Comparison of ENCODE assay signal across 15 cellular contexts in genomic region chr3:119831022-119831421, GRCh38. TPM values are rescaled to one million over a fixed set of nuclear protein-coding genes. Genes with fewer than 3 reads are reported as not detected.
DNase-seq lines count a peak whose midpoint lies in the region; ATAC-seq and TF ChIP-seq lines count a peak whose summit lies in the region.
"Had no signal": no experiment of that assay in that cellular context is flagged by ENCODE, and none has a peak within 500 bp of the region (broad histone marks: within the 10 kb centered on the region; RNA-seq: fewer than 3 reads in every experiment).

No MANE protein-coding gene starts in this region.

- H2AFZ ChIP-seq in IMR-90 (replicated peaks; ENCODE audit: low read length, poor library complexity), result no peak overlapping the region

- dilution Hi-C loops in IMR-90 (cut with HindIII; ENCODE audit: low sequenced_read_pairs, unreplicated experiment), result no loop called here

- no peaks in the 10 kb centered on the region for H3F3A ChIP-seq in DOHH2 (ENCODE audit: control insufficient read depth, insufficient read depth)

- H3K9me3 ChIP-seq in DOHH2 (ENCODE audit: control insufficient read depth, insufficient read depth, low read length) (no peaks in the 10 kb centered on the region), IMR-90 (ENCODE audit: control insufficient read depth, insufficient read depth, low read length) (no peaks in the 10 kb centered on the region)
- H3K9me3 ChIP-seq: uterus had no signal

- H3K79me2 ChIP-seq in DOHH2 (ENCODE audit: control insufficient read depth, low read length) (no peaks in the 10 kb centered on the region), mesendoderm (ENCODE audit: control insufficient read depth, insufficient read depth, low read length) (no peaks in the 10 kb centered on the region)

- no peaks in the 10 kb centered on the region for H3K27me3 Mint-ChIP-seq in activated T-cell treated with anti-CD3 and anti-CD28 coated beads, Interleukin-2, amount 50 U/mL, for 4 hours (ENCODE audit: low read depth)
- H3K27me3 Mint-ChIP-seq: naive thymus-derived CD4-positive, alpha-beta T cell had no signal

- H3K79me1 ChIP-seq in IMR-90 (ENCODE audit: low read depth in 1 of 2, low read length in 2 of 2), result peaks cover 11 to 29% of the 10 kb centered on the region in 2 experiments
- H3K79me1 ChIP-seq in mesendoderm (ENCODE audit: low read length), result peaks cover 1% of the 10 kb centered on the region

- H3K36me3 Mint-ChIP-seq in activated T-cell treated with anti-CD3 and anti-CD28 coated beads, Interleukin-2, amount 50 U/mL, for 4 hours (ENCODE audit: insufficient read depth), result peaks cover 12% of the 10 kb centered on the region

- H3K4ac ChIP-seq in IMR-90 (ENCODE audit: low read depth, low read length) (no peak overlapping the region), mesendoderm (ENCODE audit: low read depth, low read length) (no peak overlapping the region)

- no peaks in the 10 kb centered on the region for H3K9me3 Mint-ChIP-seq in activated T-cell treated with anti-CD3 and anti-CD28 coated beads, Interleukin-2, amount 50 U/mL, for 4 hours
- H3K9me3 Mint-ChIP-seq: naive thymus-derived CD4-positive, alpha-beta T cell had no signal

- CTCF ChIA-PET in IMR-90 (lab: Yijun Ruan, JAX), result interaction anchor here (0.7 kb wide), 1 partner anchor 316 kb away, joined by 3 read pairs; no protein-coding TSS in a partner anchor

- H2BK5ac ChIP-seq in IMR-90 (ENCODE audit: low read depth, low read length, poor library complexity, severe bottlenecking) (no peak overlapping the region), mesendoderm (ENCODE audit: low read length) (no peak overlapping the region)

- intact Hi-C loops in IMR-90 (cut with micrococcal nuclease), result no loop called here

- H4K5ac ChIP-seq in IMR-90 (ENCODE audit: low read depth, low read length) (no peak overlapping the region), mesendoderm (ENCODE audit: low read length) (no peak overlapping the region)

- DNase-seq in IMR-90 (no peak), amniotic epithelial cell (ENCODE audit: low read depth) (peak; percentile 10), mesendoderm (peak; percentile 35)
- DNase-seq in activated T-cell treated with anti-CD3 and anti-CD28 coated beads, Interleukin-2, amount 50 U/mL, for 4 hours, result no peak
- DNase-seq: amniotic stem cell; GOT3; naive thymus-derived CD4-positive, alpha-beta T cell; NCI-H510A; uterus had no signal

- no peak overlapping the region for H2BK20ac ChIP-seq in IMR-90 (ENCODE audit: low read depth, low read length)

- no peaks in the 10 kb centered on the region for H4K20me1 ChIP-seq in DOHH2 (ENCODE audit: control insufficient read depth, insufficient read depth, low read depth, low read length)
- peaks cover 19% of the 10 kb centered on the region; the same call in 1 of the 2 replicates for H4K20me1 ChIP-seq in IMR-90 (ENCODE audit: insufficient read depth, low read length)

- no peak overlapping the region for H3K4me3 Mint-ChIP-seq in activated T-cell treated with anti-CD3 and anti-CD28 coated beads, Interleukin-2, amount 50 U/mL, for 4 hours
- H3K4me3 Mint-ChIP-seq: naive thymus-derived CD4-positive, alpha-beta T cell had no signal

- no peak overlapping the region for H2AK5ac ChIP-seq in IMR-90 (ENCODE audit: low read depth, low read length)
- H2AK5ac ChIP-seq in mesendoderm (ENCODE audit: low read length), result no peak overlapping the region

- no peak overlapping the region for H4K91ac ChIP-seq in IMR-90 (ENCODE audit: insufficient read depth, low read depth, low read length)

- POLR2A ChIA-PET in IMR-90 (lab: Charles Lee; ENCODE audit: unreplicated experiment), result no interaction called here

- H3K4me1 ChIP-seq in DOHH2 (ENCODE audit: control insufficient read depth, low read length) (no peaks in the 10 kb centered on the region), IMR-90 (ENCODE audit: control insufficient read depth, insufficient read depth, low read length) (peaks cover 3% of the 10 kb centered on the region; the same call in 1 of the 2 replicates), mesendoderm (ENCODE audit: control insufficient read depth, low read depth, low read length) (no peaks in the 10 kb centered on the region)
- H3K4me1 ChIP-seq: uterus had no signal

- H4K8ac ChIP-seq in IMR-90 (ENCODE audit: low read depth in 2 of 2, low read length in 2 of 2) (no peak overlapping the region), mesendoderm (ENCODE audit: low read depth, low read length) (no peak overlapping the region)

- no peaks in the 10 kb centered on the region for H3K9me2 ChIP-seq in DOHH2 (replicated peaks; ENCODE audit: control insufficient read depth, low read length)

- no peak overlapping the region for H3K18ac ChIP-seq in IMR-90 (ENCODE audit: low read depth, low read length)
- H3K18ac ChIP-seq in mesendoderm (ENCODE audit: low read length), result no peak overlapping the region

- no peak overlapping the region for H2BK15ac ChIP-seq in IMR-90 (ENCODE audit: low read depth, low read length)
- no peak overlapping the region for H2BK15ac ChIP-seq in mesendoderm (replicated peaks; ENCODE audit: low read depth)

- H3K4me3 ChIP-seq in DOHH2 (ENCODE audit: low read length) (no peak overlapping the region), IMR-90 (ENCODE audit: insufficient read depth, low read depth, low read length) (no peak overlapping the region), mesendoderm (ENCODE audit: low read length) (no peak overlapping the region)
- H3K4me3 ChIP-seq: skin epidermis, uterus had no signal

- H3K14ac ChIP-seq in IMR-90 (replicated peaks; ENCODE audit: low read depth, low read length), result no peak overlapping the region

- TF ChIP-seq CTCF in DOHH2 (IDR thresholded peaks at IDR 0.05; ENCODE audit: low read depth, low read length, poor library complexity, severe bottlenecking) (peak; percentile 27), IMR-90 (conservative IDR thresholded peaks at IDR 0.05; ENCODE audit: low read depth, low read length) (0 out of 2 replicates have a peak, but pooled peaks have one; percentile 16)

- in situ Hi-C loops in IMR-90 (cut with MboI; ENCODE audit: low sequenced_read_pairs), result no loop called here

- H3K23ac ChIP-seq in IMR-90 (ENCODE audit: low read depth, low read length), result no peak overlapping the region
- H3K23ac ChIP-seq in mesendoderm (ENCODE audit: low read length), result no peak overlapping the region

- no peak overlapping the region for H3K27ac ChIP-seq in DOHH2 (ENCODE audit: low read depth, low read length)
- H3K27ac ChIP-seq in IMR-90 (ENCODE audit: insufficient read depth, low read length), result no peak overlapping the region
- H3K27ac ChIP-seq in mesendoderm (ENCODE audit: low read depth, low read length), result no peak overlapping the region
- H3K27ac ChIP-seq: skin epidermis, uterus had no signal

- no peak overlapping the region for H3K56ac ChIP-seq in IMR-90 (ENCODE audit: extremely low read depth, insufficient read depth, low read length)
- no peak overlapping the region for H3K56ac ChIP-seq in mesendoderm (ENCODE audit: low read length)

- H2BK120ac ChIP-seq in IMR-90 (ENCODE audit: low read depth, low read length) (no peak overlapping the region), mesendoderm (ENCODE audit: low read depth, low read length) (no peak overlapping the region)

- H3K9ac ChIP-seq in IMR-90 (ENCODE audit: low read depth, low read length) (no peak overlapping the region), mesendoderm (ENCODE audit: low read length) (no peak overlapping the region)

- WGBS in IMR-90 (ENCODE audit: extremely low coverage in 2 of 2, insufficient read length in 1 of 2), 2 experiments, result no CpG with 5 or more reads among the region's 3 CpGs
- no CpG with 5 or more reads among the region's 3 CpGs for WGBS in mesendoderm (ENCODE audit: extremely low coverage, insufficient coverage, low lambda C conversion rate)

- H3K36me3 ChIP-seq in DOHH2 (ENCODE audit: control insufficient read depth, low read length) (no peaks in the 10 kb centered on the region; the same call in 1 of the 2 replicates), IMR-90 (ENCODE audit: control insufficient read depth, insufficient read depth, low read length) (no peaks in the 10 kb centered on the region), mesendoderm (ENCODE audit: control insufficient read depth, insufficient read depth, low read length) (no peaks in the 10 kb centered on the region)
- H3K36me3 ChIP-seq: uterus had no signal

- H3K4me2 ChIP-seq in DOHH2 (ENCODE audit: low read length) (no peak overlapping the region), IMR-90 (ENCODE audit: low read depth, low read length) (no peak overlapping the region), mesendoderm (ENCODE audit: low read length) (no peak overlapping the region)

- BruUV-seq in IMR-90 (replicated peaks; lab: Mats Ljungman, UMichigan), result no TSS peak

- peaks cover 9% of the 10 kb centered on the region for H3K9me1 ChIP-seq in IMR-90 (ENCODE audit: insufficient read depth, low read length)

- TF ChIP-seq POLR2A in IMR-90 (IDR thresholded peaks at IDR 0.05; ENCODE audit: low read depth, low read length), result no peak

- TF ChIP-seq RAD21 in IMR-90 (IDR thresholded peaks at IDR 0.05; ENCODE audit: low read length), result no peak

- no peak overlapping the region for H2AK9ac ChIP-seq in IMR-90 (replicated peaks; ENCODE audit: low read depth, low read length, poor library complexity)

- ATAC-seq in IMR-90 (ENCODE audit: low read depth), result 0 out of 2 replicates have a peak, but pooled peaks have one; percentile 19
- no peak for ATAC-seq in GM21737 (IDR thresholded peaks at IDR 0.05; ENCODE audit: unreplicated experiment)
- no peak for ATAC-seq in HG03457 (IDR thresholded peaks at IDR 0.05; ENCODE audit: unreplicated experiment)
- ATAC-seq in activated T-cell treated with anti-CD3 and anti-CD28 coated beads, Interleukin-2, amount 50 U/mL, for 4 hours, result no peak
- ATAC-seq: naive thymus-derived CD4-positive, alpha-beta T cell had no signal

- no peaks in the 10 kb centered on the region for H3K27me3 ChIP-seq in DOHH2 (ENCODE audit: control insufficient read depth, low read length)
- H3K27me3 ChIP-seq in IMR-90 (ENCODE audit: control insufficient read depth, insufficient read depth, low read length), result no peaks in the 10 kb centered on the region
- no peaks in the 10 kb centered on the region for H3K27me3 ChIP-seq in mesendoderm (ENCODE audit: insufficient read depth, low read length, poor library complexity)
- H3K27me3 ChIP-seq: uterus had no signal

- peaks cover 7% of the 10 kb centered on the region for H3K4me1 Mint-ChIP-seq in activated T-cell treated with anti-CD3 and anti-CD28 coated beads, Interleukin-2, amount 50 U/mL, for 4 hours (ENCODE audit: low read depth)

TF ChIP-seq in IMR-90, 13 proteins besides CTCF, POLR2A, EP300 and RAD21 (continues in another document):
- no peak for TF ChIP-seq RCOR1 (IDR thresholded peaks at IDR 0.05; ENCODE audit: insufficient replicate concordance, low read length)
- TF ChIP-seq MAZ (IDR thresholded peaks at IDR 0.05; ENCODE audit: borderline replicate concordance, low read depth, low read length), result no peak
- no peak for TF ChIP-seq NFE2L2 (IDR thresholded peaks at IDR 0.05; ENCODE audit: low read depth, low read length)

RNA-seq across cellular contexts. Expression of gene NR1I2, which starts 49.1 kb away (rescaled TPM):
- total RNA-seq in IMR-90 (2012; rRNA removed), result not detected in 2 replicates
- polyA plus RNA-seq in IMR-90 (2012; rRNA removed), result not detected in 2 replicates
- 0.03 TPM in 1 of 2 replicates, not detected in the other for polyA plus RNA-seq in IMR-90 (2012; cell fraction: cytosol; rRNA removed)
- polyA plus RNA-seq in IMR-90 (2012; cell fraction: nucleus; rRNA removed; ENCODE audit: low replicate concordance), result 0.03 and 0.06 TPM in 2 replicates
- 0.21 TPM for polyA plus RNA-seq in mesendoderm (2013, experiment 1 of 2)
- 0.24 TPM for polyA plus RNA-seq in mesendoderm (2013, experiment 2 of 2)
- total RNA-seq in activated T-cell treated with anti-CD3 and anti-CD28 coated beads, Interleukin-2, amount 50 U/mL, for 4 hours, result under 1 TPM; 0.41 to 0.76 (median 0.47) TPM
- total RNA-seq: M059J; T-helper 1 cell treated with Interleukin-12 subunit alpha and Interleukin-12 subunit beta and Interleukin-4 antibody, amounts not matched to agents 30 ng/mL and 1 ng/mL, for 36 hours had no signal

Comparison
In these comparisons a context has a peak if more than half of its experiments do, and no peak if none do; other contexts are left out.
1. DNase-seq: peak in amniotic epithelial cell (single experiment) and mesendoderm (single experiment); none in IMR-90 (single experiment) and activated T-cell treated with anti-CD3 and anti-CD28 coated beads, Interleukin-2, amount 50 U/mL, for 4 hours (single experiment).